ENCODE assay signal across 11 cellular contexts in genomic region chr1:72557446-72558049, GRCh38.
DNase-seq lines count a peak whose midpoint lies in the region; ATAC-seq and TF ChIP-seq lines count a peak whose summit lies in the region.
"Had no signal": no experiment of that assay in that cellular context is flagged by ENCODE, and none has a peak within 500 bp of the region (broad histone marks: within the 10 kb centered on the region; RNA-seq: fewer than 3 reads in every experiment).

No MANE protein-coding gene starts in this region.

- no peak for TF ChIP-seq CTCF in GM20000 (IDR thresholded peaks at IDR 0.05; ENCODE audit: extremely low read depth, missing control alignments)

- no peak for ATAC-seq in GM18873 (IDR thresholded peaks at IDR 0.05; ENCODE audit: low FRiP score, unreplicated experiment)
- ATAC-seq: activated naive CD8-positive, alpha-beta T cell treated with anti-CD3 and anti-CD28 coated beads, Interleukin-2, amount 50 U/mL, for 24 hours; CD8-positive, alpha-beta T cell had no signal

- DNase-seq in NOMO-1 (lab: John Stamatoyannopoulos, UW; ENCODE audit: unreplicated experiment in 2 of 2) = peak; percentile 1 to 3
- no peak for DNase-seq in NOMO-1 treated with dmso at 0.1 percent for 144 hours (lab: John Stamatoyannopoulos, UW; ENCODE audit: unreplicated experiment)
- DNase-seq in NCI-H69 (lab: John Stamatoyannopoulos, UW) = peak; percentile 37
- DNase-seq in fibroblast of gingiva (ENCODE audit: low read depth) = peak; percentile 29
- DNase-seq in retina = peak; percentile 8
- no peak for DNase-seq in GM20000 (ENCODE audit: low spot score)
- DNase-seq in T-helper 1 cell = no peak
- DNase-seq: activated naive CD8-positive, alpha-beta T cell treated with anti-CD3 and anti-CD28 coated beads, Interleukin-2, amount 50 U/mL, for 24 hours; CD8-positive, alpha-beta T cell; T1000 had no signal

Comparison
In these comparisons a context has a peak if more than half of its experiments do, and no peak if none do; other contexts are left out.
1. DNase-seq: peak in NOMO-1 (2 of 2), NCI-H69 (single experiment), fibroblast of gingiva (single experiment) and retina (single experiment); none in NOMO-1 treated with dmso at 0.1 percent for 144 hours (single experiment), GM20000 (single experiment) and T-helper 1 cell (0 of 5).